ENCODE assay signal across 8 cellular contexts in genomic region chr5:154477382-154478223, GRCh38. TPM values are rescaled to one million over a fixed set of nuclear protein-coding genes. Genes with fewer than 3 reads are reported as not detected.
DNase-seq lines count a peak whose midpoint lies in the region; ATAC-seq and TF ChIP-seq lines count a peak whose summit lies in the region.

No MANE protein-coding gene starts in this region.

- H3K4me3 Mint-ChIP-seq in activated T-helper 17 cell treated with anti-CD3 and anti-CD28 coated beads, Interleukin-2, amount 50 U/mL, for 72 hours: peak overlapping the region; percentile 57
- peak overlapping the region; percentile 42 for H3K4me3 Mint-ChIP-seq in stimulated activated effector memory CD8-positive, alpha-beta T cell treated with anti-CD3 and anti-CD28 coated beads, Interleukin-12 subunit alpha, Interleukin-12 subunit beta, amount 100 ng/mL, for 72 hours

- H3K36me3 Mint-ChIP-seq in activated T-helper 17 cell treated with anti-CD3 and anti-CD28 coated beads, Interleukin-2, amount 50 U/mL, for 72 hours (ENCODE audit: low read depth): peaks cover 6% of the 10 kb centered on the region
- peaks cover 15% of the 10 kb centered on the region for H3K36me3 Mint-ChIP-seq in stimulated activated effector memory CD8-positive, alpha-beta T cell treated with anti-CD3 and anti-CD28 coated beads, Interleukin-12 subunit alpha, Interleukin-12 subunit beta, amount 100 ng/mL, for 72 hours

- H3K9me3 Mint-ChIP-seq in activated T-helper 17 cell treated with anti-CD3 and anti-CD28 coated beads, Interleukin-2, amount 50 U/mL, for 72 hours: no peaks in the 10 kb centered on the region
- H3K9me3 Mint-ChIP-seq in stimulated activated effector memory CD8-positive, alpha-beta T cell treated with anti-CD3 and anti-CD28 coated beads, Interleukin-12 subunit alpha, Interleukin-12 subunit beta, amount 100 ng/mL, for 72 hours: no peaks in the 10 kb centered on the region

- no peaks in the 10 kb centered on the region for H3K9me3 ChIP-seq in iPS DF 6.9 (ENCODE audit: control insufficient read depth, insufficient read depth, low read length)

- no peaks in the 10 kb centered on the region for H3K36me3 ChIP-seq in iPS DF 6.9 (ENCODE audit: control insufficient read depth, insufficient read depth, low read length)

- peak overlapping the region; percentile 2; the same call in 1 of the 2 replicates for H3K4me3 ChIP-seq in HFF-Myc (replicated peaks; ENCODE audit: low read depth, low read length)
- H3K4me3 ChIP-seq in iPS DF 6.9 (ENCODE audit: low read length): peak overlapping the region; percentile 26; the same call in 1 of the 2 replicates

- peaks cover 19% of the 10 kb centered on the region for H3K4me1 Mint-ChIP-seq in activated T-helper 17 cell treated with anti-CD3 and anti-CD28 coated beads, Interleukin-2, amount 50 U/mL, for 72 hours
- peaks cover 70% of the 10 kb centered on the region for H3K4me1 Mint-ChIP-seq in stimulated activated effector memory CD8-positive, alpha-beta T cell treated with anti-CD3 and anti-CD28 coated beads, Interleukin-12 subunit alpha, Interleukin-12 subunit beta, amount 100 ng/mL, for 72 hours

- DNase-seq in HFF-Myc (ENCODE audit: extremely low read depth, low read depth) (no peak), iPS DF 6.9 (ENCODE audit: low read depth, low spot score) (no peak), superior temporal gyrus (ENCODE audit: extremely low spot score) (no peak), NCI-H2029 (lab: John Stamatoyannopoulos, UW) (no peak)
- peak in 1 of 2 donors; percentile 60 for DNase-seq in stimulated activated effector memory CD8-positive, alpha-beta T cell treated with anti-CD3 and anti-CD28 coated beads, Interleukin-12 subunit alpha, Interleukin-12 subunit beta, amount 100 ng/mL, for 72 hours (ENCODE audit: low spot score in 2 of 2)

- no peak for TF ChIP-seq CTCF in HFF-Myc (IDR thresholded peaks at IDR 0.05; ENCODE audit: low read depth, low read length, missing control alignments)

- H3K27ac Mint-ChIP-seq in activated T-helper 17 cell treated with anti-CD3 and anti-CD28 coated beads, Interleukin-2, amount 50 U/mL, for 72 hours: no peak overlapping the region
- H3K27ac Mint-ChIP-seq in stimulated activated effector memory CD8-positive, alpha-beta T cell treated with anti-CD3 and anti-CD28 coated beads, Interleukin-12 subunit alpha, Interleukin-12 subunit beta, amount 100 ng/mL, for 72 hours: no peak overlapping the region

- H3K27ac ChIP-seq in iPS DF 6.9 (ENCODE audit: low read length): no peak overlapping the region

- no peak for ATAC-seq in activated T-helper 17 cell treated with anti-CD3 and anti-CD28 coated beads, Interleukin-2, amount 50 U/mL, for 72 hours (replicated peaks)
- peak; percentile 23 for ATAC-seq in stimulated activated effector memory CD8-positive, alpha-beta T cell treated with anti-CD3 and anti-CD28 coated beads, Interleukin-12 subunit alpha, Interleukin-12 subunit beta, amount 100 ng/mL, for 72 hours
- no peak for ATAC-seq in HG02970 (IDR thresholded peaks at IDR 0.05; ENCODE audit: low FRiP score, unreplicated experiment)
- no peak for ATAC-seq in HG03460 (IDR thresholded peaks at IDR 0.05; ENCODE audit: unreplicated experiment)

- WGBS in iPS DF 6.9 (ENCODE audit: insufficient coverage, insufficient read length): no CpG with 5 or more reads among the region's 68 CpGs

- H3K27me3 ChIP-seq in iPS DF 6.9 (ENCODE audit: control insufficient read depth, insufficient read depth, low read length): peaks cover 98% of the 10 kb centered on the region

- peaks cover 15% of the 10 kb centered on the region for H3K4me1 ChIP-seq in iPS DF 6.9 (ENCODE audit: control insufficient read depth, insufficient read depth, low read length)

- peaks cover 74% of the 10 kb centered on the region for H3K27me3 Mint-ChIP-seq in activated T-helper 17 cell treated with anti-CD3 and anti-CD28 coated beads, Interleukin-2, amount 50 U/mL, for 72 hours

RNA-seq across cellular contexts. Expression of gene HAND1, which starts 0.4 kb away (rescaled TPM):
- total RNA-seq in activated T-helper 17 cell treated with anti-CD3 and anti-CD28 coated beads, Interleukin-2, amount 50 U/mL, for 72 hours: not detected

RNA-seq across cellular contexts. Expression of gene SAP30L, which starts 31.8 kb away (rescaled TPM):
- 10 to 100 TPM; 16.4 to 28.9 TPM for total RNA-seq in activated T-helper 17 cell treated with anti-CD3 and anti-CD28 coated beads, Interleukin-2, amount 50 U/mL, for 72 hours
